Comparison of ENCODE assay signal across 11 cellular contexts in the genomic region with DNA sequence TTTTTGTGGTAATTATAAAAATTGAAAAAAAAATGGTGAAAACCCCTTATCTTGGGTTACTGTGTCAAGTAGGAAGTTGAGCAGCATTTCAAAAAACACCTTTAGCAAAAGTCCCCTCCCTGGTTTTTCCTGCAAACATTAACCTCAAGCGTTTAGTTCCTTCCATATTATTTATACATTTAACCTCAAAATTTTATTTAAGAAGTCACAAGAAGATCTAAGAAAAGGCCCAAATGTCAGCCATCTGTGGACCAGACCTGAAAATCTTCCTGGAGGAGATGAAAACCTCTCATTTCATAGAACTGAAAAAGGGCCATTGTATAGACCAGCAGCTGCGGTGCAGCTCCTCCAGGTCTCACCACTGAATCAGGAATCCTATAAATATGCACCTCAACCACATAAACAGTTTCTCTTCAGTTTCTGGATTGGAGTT. TPM values are rescaled to one million over a fixed set of nuclear protein-coding genes. Genes with fewer than 3 reads are reported as not detected.
A peak's percentile ranks its signal among the peaks of the same experiment; 100 is the strongest.
DNase-seq lines count a peak whose midpoint lies in the region; ATAC-seq and TF ChIP-seq lines count a peak whose summit lies in the region.
"Had no signal": no experiment of that assay in that cellular context is flagged by ENCODE, and none has a peak within 500 bp of the region (broad histone marks: within the 10 kb centered on the region; RNA-seq: fewer than 3 reads in every experiment).

No MANE protein-coding gene starts in this region.

- no peaks in the 10 kb centered on the region for H3K27me3 Mint-ChIP-seq in activated B cell treated with CpG ODN at 0.5 μM for 24 hours
- H3K27me3 Mint-ChIP-seq in natural killer cell treated with Interleukin-12 subunit alpha and Interleukin-12 subunit beta and Interleukin-15 and Interleukin-18, amount 100 ng/mL, for 72 hours, result no peaks in the 10 kb centered on the region

- H3K36me3 Mint-ChIP-seq in activated B cell treated with CpG ODN at 0.5 μM for 24 hours (ENCODE audit: low read depth), result peaks cover 3% of the 10 kb centered on the region
- no peaks in the 10 kb centered on the region for H3K36me3 Mint-ChIP-seq in natural killer cell treated with Interleukin-12 subunit alpha and Interleukin-12 subunit beta and Interleukin-15 and Interleukin-18, amount 100 ng/mL, for 72 hours

- POLR2A ChIA-PET in activated B cell treated with CpG ODN at 0.5 μM for 24 hours (lab: Charles Lee), result interaction anchor here (0.7 to 5.7 kb wide), 9 partner anchors 13 to 384 kb away, joined by 3 to 98 read pairs (median 6); partner anchors contain the start of gene BTG1

- TF ChIP-seq CTCF in activated B cell treated with CpG ODN at 0.5 μM for 24 hours (IDR thresholded peaks at IDR 0.05), result no peak

- CTCF ChIA-PET in activated B cell treated with CpG ODN at 0.5 μM for 24 hours (lab: Charles Lee), result interaction anchor here (1.1 kb wide), 1 partner anchor 15 kb away, joined by 3 read pairs; no protein-coding TSS in a partner anchor

- peak overlapping the region; percentile 95 for H3K27ac Mint-ChIP-seq in activated B cell treated with CpG ODN at 0.5 μM for 24 hours
- H3K27ac Mint-ChIP-seq in natural killer cell treated with Interleukin-12 subunit alpha and Interleukin-12 subunit beta and Interleukin-15 and Interleukin-18, amount 100 ng/mL, for 72 hours, result peak overlapping the region; percentile 88 to 100

- DNase-seq in activated B cell treated with CpG ODN at 0.5 μM for 24 hours (no peak), occipital lobe (lab: John Stamatoyannopoulos, UW) (no peak), NCI-H2029 treated with DMSO at 0.1 percent for 48 hours (lab: John Stamatoyannopoulos, UW) (no peak)
- no peak for DNase-seq in natural killer cell treated with Interleukin-12 subunit alpha and Interleukin-12 subunit beta and Interleukin-15 and Interleukin-18, amount 100 ng/mL, for 72 hours (ENCODE audit: low spot score)
- DNase-seq: Caco-2, lower lobe of right lung, NCI-H2029, thyroid gland had no signal

- intact Hi-C loops in activated B cell treated with CpG ODN at 0.5 μM for 24 hours (cut with micrococcal nuclease), result loop anchor here (1.0 to 5.0 kb wide), 7 partner anchors 14 to 259 kb away; partner anchors contain the start of gene BTG1

- H3K4me3 Mint-ChIP-seq in activated B cell treated with CpG ODN at 0.5 μM for 24 hours, result peak overlapping the region; percentile 76
- H3K4me3 Mint-ChIP-seq in natural killer cell treated with Interleukin-12 subunit alpha and Interleukin-12 subunit beta and Interleukin-15 and Interleukin-18, amount 100 ng/mL, for 72 hours, result peak overlapping the region; percentile 74

- peaks cover 62% of the 10 kb centered on the region for H3K4me1 Mint-ChIP-seq in activated B cell treated with CpG ODN at 0.5 μM for 24 hours
- H3K4me1 Mint-ChIP-seq in natural killer cell treated with Interleukin-12 subunit alpha and Interleukin-12 subunit beta and Interleukin-15 and Interleukin-18, amount 100 ng/mL, for 72 hours (ENCODE audit: low read depth in 2 of 2), result peaks cover 40 to 46% of the 10 kb centered on the region in 2 donors

- H3K9me3 Mint-ChIP-seq in activated B cell treated with CpG ODN at 0.5 μM for 24 hours, result peaks cover 7% of the 10 kb centered on the region
- H3K9me3 Mint-ChIP-seq in natural killer cell treated with Interleukin-12 subunit alpha and Interleukin-12 subunit beta and Interleukin-15 and Interleukin-18, amount 100 ng/mL, for 72 hours, result no peaks in the 10 kb centered on the region

- ATAC-seq in GM18907 (IDR thresholded peaks at IDR 0.05; ENCODE audit: unreplicated experiment) (peak; percentile 44), HG02642 (IDR thresholded peaks at IDR 0.05; ENCODE audit: poor library complexity, unreplicated experiment) (peak; percentile 39), activated B cell treated with CpG ODN at 0.5 μM for 24 hours (ENCODE audit: low read depth) (peak; percentile 69), GM18858 (IDR thresholded peaks at IDR 0.05; ENCODE audit: unreplicated experiment) (no peak)
- ATAC-seq in natural killer cell treated with Interleukin-12 subunit alpha and Interleukin-12 subunit beta and Interleukin-15 and Interleukin-18, amount 100 ng/mL, for 72 hours, result peak in 1 of 2 donors; percentile 72
- ATAC-seq: lower lobe of right lung had no signal

RNA-seq across cellular contexts. Expression of gene BTG1, which starts 40.4 kb away (rescaled TPM):
- total RNA-seq in activated B cell treated with CpG ODN at 0.5 μM for 24 hours (423 and 429 TPM in 2 replicates), occipital lobe (22.8 TPM)
- 100 to 1,000 TPM in 1 of 2 donors, 10 to 100 TPM in 1; 80.0 to 249 TPM for total RNA-seq in natural killer cell treated with Interleukin-12 subunit alpha and Interleukin-12 subunit beta and Interleukin-15 and Interleukin-18, amount 100 ng/mL, for 72 hours
